9 cellular contexts compared by ENCODE assay signal in the genomic region with DNA sequence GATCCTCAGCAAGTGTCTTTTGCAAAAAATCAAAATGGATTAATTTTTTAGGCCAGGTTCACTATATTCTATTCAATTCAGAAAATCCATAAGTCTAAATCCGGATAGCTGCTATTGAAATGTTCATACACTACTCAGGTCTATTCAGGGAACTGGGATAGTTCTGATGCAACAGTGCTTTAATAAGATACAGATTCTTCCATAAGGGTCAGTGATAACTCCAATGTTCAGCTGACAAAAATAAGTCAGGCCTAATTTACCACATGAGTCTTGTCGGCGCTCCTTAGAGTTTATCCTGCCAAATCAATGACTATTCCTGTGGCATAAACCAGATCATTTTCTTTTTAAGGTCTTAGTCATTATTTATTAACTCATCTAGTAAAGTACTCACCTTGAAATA. TPM values are rescaled to one million over a fixed set of nuclear protein-coding genes. Genes with fewer than 3 reads are reported as not detected.
"Had no signal": no experiment of that assay in that cellular context is flagged by ENCODE, and none has a peak within 500 bp of the region (broad histone marks: within the 10 kb centered on the region; RNA-seq: fewer than 3 reads in every experiment).

No MANE protein-coding gene starts in this region.

- H3K27ac Mint-ChIP-seq: HFFc6 had no signal

- ATAC-seq: HCT116, K562 had no signal

- H3K27ac ChIP-seq: GM23248 had no signal

- H2AFZ ChIP-seq: GM23248 had no signal

- H3K4me3 ChIP-seq: GM23248, HAP-1, K562 had no signal

- H3K4me3 Mint-ChIP-seq: HFFc6 had no signal

- H3K9me3 ChIP-seq: HAP-1 had no signal

- DNase-seq: GM23248, GOT3, H7, HFFc6, IMR-90 had no signal

- H3K9ac ChIP-seq: GM23248 had no signal

- H3K36me3 ChIP-seq: HAP-1 had no signal

RNA-seq across cellular contexts. Expression of a gene that starts 44.0 kb away (rescaled TPM):
- total RNA-seq: GM23248, HFFc6, HT-29, K562 had no signal
- polyA plus RNA-seq: GM23248, K562 had no signal
